16 cellular contexts compared by ENCODE assay signal in genomic region chr15:35932541-35932940, GRCh38.
DNase-seq lines count a peak whose midpoint lies in the region; ATAC-seq and TF ChIP-seq lines count a peak whose summit lies in the region.
"Had no signal": no experiment of that assay in that cellular context is flagged by ENCODE, and none has a peak within 500 bp of the region (broad histone marks: within the 10 kb centered on the region; RNA-seq: fewer than 3 reads in every experiment).

No MANE protein-coding gene starts in this region.

- TF ChIP-seq EP300 in SK-N-SH (IDR thresholded peaks at IDR 0.05; ENCODE audit: borderline replicate concordance in 1 of 2, low read depth in 1 of 2, low read length in 1 of 2): peak in 1 of 2 experiments; percentile 28; a peak in 1 of 4 replicates

- H3K9me3 ChIP-seq in SK-N-SH (no peaks in the 10 kb centered on the region), endodermal cell (ENCODE audit: control insufficient read depth, low read length) (no peaks in the 10 kb centered on the region), adrenal gland (replicated peaks in 1 of 3) (no peaks in the 10 kb centered on the region)
- H3K9me3 ChIP-seq: BLaER1, SJCRH30 had no signal

- ATAC-seq in left colon (no peak), GM18858 (IDR thresholded peaks at IDR 0.05; ENCODE audit: unreplicated experiment) (no peak)
- no peak for ATAC-seq in stimulated activated memory B cell treated with anti-CD40 and anti-IgM and Interleukin-4, amounts not matched to agents 10 μg/mL and 1 μg/mL and 100 μg/mL, for 72 hours
- ATAC-seq: CD8-positive, alpha-beta T cell; K562 had no signal

- TF ChIP-seq RAD21 in SK-N-SH (IDR thresholded peaks at IDR 0.05; ENCODE audit: low read length): no peak

- WGBS in SK-N-SH (ENCODE audit: low lambda C conversion rate): 55% methylated on average over 5 of the region's 5 CpGs
- 52 to 95% methylated on average over 3 to 5 of the region's 5 CpGs for WGBS in endodermal cell (ENCODE audit: insufficient coverage in 1 of 2, insufficient read length in 1 of 2), 2 experiments
- 52 to 58% (median 54%) methylated on average over 5 of the region's 5 CpGs for WGBS in adrenal gland, 4 donors

- CTCF ChIA-PET in SK-N-SH (lab: Yijun Ruan, JAX): interaction anchor here (1.1 kb wide), 1 partner anchor 12 kb away, joined by 3 read pairs; no protein-coding TSS in a partner anchor

- TF ChIP-seq POLR2A in adrenal gland (IDR thresholded peaks at IDR 0.05): no peak

- peak; percentile 2 for DNase-seq in ELF-1 (ENCODE audit: low read depth, low spot score)
- DNase-seq in SK-N-SH: peak; percentile 46
- peak; percentile 56 for DNase-seq in endodermal cell
- DNase-seq in nephron progenitor cell: peak; percentile 6
- DNase-seq in left colon: no peak
- no peak for DNase-seq in adrenal gland
- DNase-seq: Calu3; CD8-positive, alpha-beta T cell; NCI-H187; NCI-H2227 treated with DMSO at 0.1 percent for 48 hours; NCI-H524; SJCRH30 had no signal

- H3K27me3 Mint-ChIP-seq in endodermal cell (ENCODE audit: insufficient read depth) (no peaks in the 10 kb centered on the region), nephron progenitor cell (ENCODE audit: low read depth, poor library complexity) (no peaks in the 10 kb centered on the region)
- no peaks in the 10 kb centered on the region for H3K27me3 Mint-ChIP-seq in stimulated activated memory B cell treated with anti-CD40 and anti-IgM and Interleukin-4, amounts not matched to agents 10 μg/mL and 1 μg/mL and 100 μg/mL, for 72 hours

- H3K36me3 ChIP-seq in SK-N-SH (replicated peaks in 1 of 2; ENCODE audit: control insufficient read depth in 1 of 2, insufficient read depth in 2 of 2, low read length in 1 of 2) (no peaks in the 10 kb centered on the region), endodermal cell (ENCODE audit: control insufficient read depth, insufficient read depth, low read length) (no peaks in the 10 kb centered on the region), adrenal gland (replicated peaks in 1 of 2) (no peaks in the 10 kb centered on the region)
- H3K36me3 ChIP-seq: BLaER1, SJCRH30 had no signal

- H3K4me1 ChIP-seq in SK-N-SH (ENCODE audit: control insufficient read depth in 1 of 2, insufficient read depth in 2 of 2, low read depth in 1 of 2, low read length in 1 of 2): peaks cover 0 to 6% of the 10 kb centered on the region in 2 experiments; a peak in 2 of 4 replicates
- peaks cover 9% of the 10 kb centered on the region for H3K4me1 ChIP-seq in endodermal cell (ENCODE audit: control insufficient read depth, insufficient read depth, low read length)
- H3K4me1 ChIP-seq in adrenal gland (replicated peaks in 1 of 2): no peaks in the 10 kb centered on the region
- H3K4me1 ChIP-seq: BLaER1, SJCRH30 had no signal

- H2AFZ ChIP-seq in SK-N-SH (ENCODE audit: low read depth): no peak overlapping the region

- no peaks in the 10 kb centered on the region for H3K27me3 ChIP-seq in SK-N-SH (ENCODE audit: insufficient read depth)
- no peaks in the 10 kb centered on the region for H3K27me3 ChIP-seq in endodermal cell (ENCODE audit: control insufficient read depth, insufficient read depth, low read length, poor library complexity, severe bottlenecking)
- no peaks in the 10 kb centered on the region for H3K27me3 ChIP-seq in adrenal gland
- H3K27me3 ChIP-seq: BLaER1, SJCRH30 had no signal

- no peaks in the 10 kb centered on the region for H4K20me1 ChIP-seq in SK-N-SH (ENCODE audit: insufficient read depth)
- H4K20me1 ChIP-seq: BLaER1 had no signal

- POLR2A ChIA-PET in SK-N-SH (lab: Yijun Ruan, JAX): no interaction called here

- H3K4me1 Mint-ChIP-seq in endodermal cell (peaks cover 3% of the 10 kb centered on the region), nephron progenitor cell (peaks cover 26% of the 10 kb centered on the region)
- H3K4me1 Mint-ChIP-seq in stimulated activated memory B cell treated with anti-CD40 and anti-IgM and Interleukin-4, amounts not matched to agents 10 μg/mL and 1 μg/mL and 100 μg/mL, for 72 hours: no peaks in the 10 kb centered on the region

- H3F3A ChIP-seq in SK-N-SH (replicated peaks; ENCODE audit: insufficient read depth): no peaks in the 10 kb centered on the region

- H3K27ac ChIP-seq in SK-N-SH (ENCODE audit: low read depth in 2 of 2, low read length in 1 of 2) (peak overlapping the region in 1 of 2 experiments; percentile 17; a peak in 1 of 4 replicates), endodermal cell (ENCODE audit: low read depth, low read length) (no peak overlapping the region), adrenal gland (no peak overlapping the region)
- H3K27ac ChIP-seq: BLaER1, SJCRH30 had no signal

- H3K36me3 Mint-ChIP-seq in endodermal cell (ENCODE audit: low read depth): no peaks in the 10 kb centered on the region
- no peaks in the 10 kb centered on the region for H3K36me3 Mint-ChIP-seq in nephron progenitor cell (ENCODE audit: low read depth)
- H3K36me3 Mint-ChIP-seq in stimulated activated memory B cell treated with anti-CD40 and anti-IgM and Interleukin-4, amounts not matched to agents 10 μg/mL and 1 μg/mL and 100 μg/mL, for 72 hours: no peaks in the 10 kb centered on the region
- H3K36me3 Mint-ChIP-seq: CD8-positive, alpha-beta T cell had no signal

- H3K79me2 ChIP-seq in SK-N-SH (ENCODE audit: insufficient read depth): no peaks in the 10 kb centered on the region; the same call in 1 of the 2 replicates

- H3K27ac Mint-ChIP-seq in endodermal cell (no peak overlapping the region), nephron progenitor cell (no peak overlapping the region)
- H3K27ac Mint-ChIP-seq in stimulated activated memory B cell treated with anti-CD40 and anti-IgM and Interleukin-4, amounts not matched to agents 10 μg/mL and 1 μg/mL and 100 μg/mL, for 72 hours: no peak overlapping the region
- H3K27ac Mint-ChIP-seq: CD8-positive, alpha-beta T cell had no signal

- H3K9me3 Mint-ChIP-seq in endodermal cell (no peaks in the 10 kb centered on the region), nephron progenitor cell (no peaks in the 10 kb centered on the region)
- no peaks in the 10 kb centered on the region for H3K9me3 Mint-ChIP-seq in stimulated activated memory B cell treated with anti-CD40 and anti-IgM and Interleukin-4, amounts not matched to agents 10 μg/mL and 1 μg/mL and 100 μg/mL, for 72 hours
- H3K9me3 Mint-ChIP-seq: CD8-positive, alpha-beta T cell had no signal

- H3K4me2 ChIP-seq in SK-N-SH: no peak overlapping the region
- H3K4me2 ChIP-seq: BLaER1 had no signal

- H3K4me3 ChIP-seq in SK-N-SH (ENCODE audit: low read depth in 2 of 2, low read length in 1 of 2) (no peak overlapping the region), endodermal cell (ENCODE audit: low read length) (peak overlapping the region; percentile 15), adrenal gland (no peak overlapping the region)
- H3K4me3 ChIP-seq: BLaER1, K562, SJCRH30 had no signal

- no peaks in the 10 kb centered on the region for H3K9me2 ChIP-seq in SK-N-SH

- H3K9ac ChIP-seq in SK-N-SH (no peak overlapping the region), endodermal cell (ENCODE audit: extremely low read depth, low read length, poor library complexity, severe bottlenecking) (no peak overlapping the region)
- H3K9ac ChIP-seq: BLaER1 had no signal

- intact Hi-C loops in left colon (cut with DNase I, micrococcal nuclease): no loop called here
- intact Hi-C loops in adrenal gland (cut with DNase I): no loop called here

- no peak for TF ChIP-seq CTCF in SK-N-SH (IDR thresholded peaks at IDR 0.05)
- TF ChIP-seq CTCF in endodermal cell (conservative IDR thresholded peaks at IDR 0.05): no peak
- no peak for TF ChIP-seq CTCF in nephron progenitor cell (IDR thresholded peaks at IDR 0.05)
- TF ChIP-seq CTCF in adrenal gland (IDR thresholded peaks at IDR 0.05): no peak

- no peak overlapping the region for H3K4me3 Mint-ChIP-seq in endodermal cell
- H3K4me3 Mint-ChIP-seq in nephron progenitor cell: no peak overlapping the region
- H3K4me3 Mint-ChIP-seq in stimulated activated memory B cell treated with anti-CD40 and anti-IgM and Interleukin-4, amounts not matched to agents 10 μg/mL and 1 μg/mL and 100 μg/mL, for 72 hours: no peak overlapping the region
- H3K4me3 Mint-ChIP-seq: CD8-positive, alpha-beta T cell had no signal

TF ChIP-seq in SK-N-SH, 30 proteins besides CTCF, POLR2A, EP300 and RAD21 (continues in another document):
- TF ChIP-seq FOXM1 (IDR thresholded peaks at IDR 0.05; ENCODE audit: low read depth) (no peak), FOSL2 (IDR thresholded peaks at IDR 0.05; ENCODE audit: borderline replicate concordance, low read depth) (no peak), GATA2 (CRISPR knock-in tag; IDR thresholded peaks at IDR 0.05) (peak; percentile 82), YY1 (IDR thresholded peaks at IDR 0.05; ENCODE audit: low read depth) (no peak), MXI1 (IDR thresholded peaks at IDR 0.05; ENCODE audit: low read depth, low read length) (no peak; the same call in 1 of the 2 replicates), ZBTB33 (IDR thresholded peaks at IDR 0.05; ENCODE audit: borderline replicate concordance, low read depth) (no peak), NFIC (IDR thresholded peaks at IDR 0.05; ENCODE audit: borderline replicate concordance) (no peak), SMC3 (IDR thresholded peaks at IDR 0.05; ENCODE audit: low read depth, low read length) (no peak), RCOR1 (IDR thresholded peaks at IDR 0.05; ENCODE audit: low read length) (peak; percentile 100), ELF1 (IDR thresholded peaks at IDR 0.05) (no peak), MEF2A (IDR thresholded peaks at IDR 0.05; ENCODE audit: borderline replicate concordance, low read depth) (no peak)

Comparison
In these comparisons a context has a peak if more than half of its experiments do, and no peak if none do; other contexts are left out.
1. DNase-seq: peak in ELF-1 (single experiment), SK-N-SH (single experiment), endodermal cell (single experiment) and nephron progenitor cell (single experiment); none in left colon (0 of 2) and adrenal gland (0 of 7).